In the genomic region with DNA sequence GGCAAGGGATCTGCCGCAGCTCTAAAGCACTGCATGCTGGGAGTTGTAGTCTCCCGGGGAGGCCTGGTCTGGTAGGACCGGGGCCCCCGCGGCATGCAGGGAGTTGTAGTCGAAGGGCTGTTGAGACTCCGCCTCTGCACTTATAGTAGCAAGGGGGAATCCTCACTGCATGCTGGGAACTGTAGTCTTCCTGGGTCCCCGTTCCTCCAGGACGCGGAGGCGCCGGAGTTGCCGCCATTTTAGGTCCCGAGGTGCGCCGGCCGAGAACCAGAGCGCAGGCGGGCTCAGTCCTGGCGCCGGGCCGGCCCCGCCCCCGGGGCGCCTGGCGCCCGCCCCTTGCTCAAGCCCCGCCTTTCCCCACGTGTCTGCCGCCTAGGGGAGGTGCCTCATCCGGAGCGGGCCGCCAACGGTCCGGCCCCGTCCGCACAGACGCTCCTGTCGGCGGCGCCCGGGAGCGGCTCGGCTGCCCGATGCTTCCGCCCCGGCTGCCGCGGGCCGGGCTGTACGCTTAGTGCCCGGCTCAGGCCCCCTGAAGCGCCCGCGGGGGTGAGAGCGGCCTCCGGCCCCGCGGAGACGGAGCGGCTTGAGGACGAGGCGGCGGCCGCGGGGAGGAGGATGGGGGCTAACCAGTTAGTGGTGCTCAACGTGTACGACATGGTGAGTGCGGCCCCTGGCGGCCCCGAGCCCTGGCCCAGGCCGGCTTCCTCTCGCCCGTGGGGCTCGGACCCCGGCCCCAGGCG, we compare ENCODE assay signal across 8 cellular contexts. TPM values are rescaled to one million over a fixed set of nuclear protein-coding genes. Genes with fewer than 3 reads are reported as not detected.
A peak's percentile ranks its signal among the peaks of the same experiment; 100 is the strongest.
DNase-seq lines count a peak whose midpoint lies in the region; ATAC-seq and TF ChIP-seq lines count a peak whose summit lies in the region.

A gene (plus strand): TSS at position 428 of the 740 bp plus-strand sequence. CDS start 188 bp downstream, at position 616.

- no peaks in the 10 kb centered on the region for H3K9me3 Mint-ChIP-seq in activated naive CD8-positive, alpha-beta T cell treated with anti-CD3 and anti-CD28 coated beads, Interleukin-2, amount 10 ng/mL, durations not matched to agents 7 days and 5 days

- H3K27ac ChIP-seq in SU-DHL-6 (ENCODE audit: low read depth, low read length), result peak within 1 kb of the TSS; percentile 83
- peak within 1 kb of the TSS; percentile 79 to 85 for H3K27ac ChIP-seq in ovary
- H3K27ac ChIP-seq in thyroid gland, result peak within 1 kb of the TSS; percentile 91 to 95 (median 94)

- WGBS in ovary, 3 donors, result 0 to 1% (median 0%) methylated on average over 24 to 77 of the region's 77 CpGs
- 0% methylated on average over 5 of the region's 77 CpGs; no CpG with 5 or more reads in 1 of the 2 donors for WGBS in thyroid gland, 2 donors

- no peaks in the 10 kb centered on the region for H3K9me2 ChIP-seq in SU-DHL-6 (replicated peaks; ENCODE audit: insufficient read depth, low read length)

- peaks cover 13% of the 10 kb centered on the region for H4K20me1 ChIP-seq in SU-DHL-6 (ENCODE audit: low read depth, low read length)

- peaks cover 18% of the 10 kb centered on the region for H3K4me1 Mint-ChIP-seq in activated naive CD8-positive, alpha-beta T cell treated with anti-CD3 and anti-CD28 coated beads, Interleukin-2, amount 10 ng/mL, durations not matched to agents 7 days and 5 days

- H3K79me2 ChIP-seq in SU-DHL-6 (ENCODE audit: insufficient read depth, low read length), result peaks cover 49% of the 10 kb centered on the region

- H3K36me3 ChIP-seq in SU-DHL-6 (ENCODE audit: low read length) (peaks cover 26% of the 10 kb centered on the region), ovary (no peaks in the 10 kb centered on the region), thyroid gland (no peaks in the 10 kb centered on the region)

- H3K4me1 ChIP-seq in ovary (ENCODE audit: insufficient read depth) (peaks cover 2% of the 10 kb centered on the region), thyroid gland (peaks cover 10 to 17% of the 10 kb centered on the region in 2 donors)

- peak within 1 kb of the TSS; percentile 15 for H2AFZ ChIP-seq in SU-DHL-6 (ENCODE audit: low read depth, low read length, severe bottlenecking)

- H3K9me3 ChIP-seq in SU-DHL-6 (ENCODE audit: insufficient read depth, low read length) (no peaks in the 10 kb centered on the region), ovary (no peaks in the 10 kb centered on the region), thyroid gland (no peaks in the 10 kb centered on the region)

- ATAC-seq in HG02759 (IDR thresholded peaks at IDR 0.05; ENCODE audit: unreplicated experiment) (peak; percentile 95), Right ventricle myocardium inferior (peak; percentile 98)
- peak; percentile 91 for ATAC-seq in activated naive CD8-positive, alpha-beta T cell treated with anti-CD3 and anti-CD28 coated beads, Interleukin-2, amount 10 ng/mL, durations not matched to agents 7 days and 5 days (ENCODE audit: low read depth)

- TF ChIP-seq POLR2A in ovary (IDR thresholded peaks at IDR 0.05) (peak; percentile 92), thyroid gland (IDR thresholded peaks at IDR 0.05) (peak; percentile 92 to 100)

- H3K9ac ChIP-seq in SU-DHL-6 (ENCODE audit: low read length), result peak within 1 kb of the TSS; percentile 100

- peak within 1 kb of the TSS; percentile 87 for H3K4me2 ChIP-seq in SU-DHL-6 (ENCODE audit: low read depth, low read length, poor library complexity, severe bottlenecking)

- no peaks in the 10 kb centered on the region for H3K27me3 ChIP-seq in SU-DHL-6 (ENCODE audit: low read length)
- no peaks in the 10 kb centered on the region for H3K27me3 ChIP-seq in ovary
- H3K27me3 ChIP-seq in thyroid gland, result no peaks in the 10 kb centered on the region

- H3K36me3 Mint-ChIP-seq in activated naive CD8-positive, alpha-beta T cell treated with anti-CD3 and anti-CD28 coated beads, Interleukin-2, amount 10 ng/mL, durations not matched to agents 7 days and 5 days, result peaks cover 18% of the 10 kb centered on the region

- TF ChIP-seq CTCF in GM12873 (IDR thresholded peaks at IDR 0.05; ENCODE audit: insufficient read depth, low read depth, low read length, missing control alignments) (peak; percentile 51), SU-DHL-6 (IDR thresholded peaks at IDR 0.05; ENCODE audit: insufficient read depth, low read length, poor library complexity, severe bottlenecking) (peak; percentile 33), ovary (IDR thresholded peaks at IDR 0.05) (peak in 2 of 3 donors; percentile 71 to 81), thyroid gland (IDR thresholded peaks at IDR 0.05) (peak in 4 of 6 experiments; percentile 12 to 58 (median 42))

- POLR2A ChIA-PET in activated naive CD8-positive, alpha-beta T cell treated with anti-CD3 and anti-CD28 coated beads, Interleukin-2, amount 10 ng/mL, durations not matched to agents 7 days and 5 days (lab: Charles Lee), result interaction anchor here (0.9 to 2.7 kb wide), 9 partner anchors 14 to 318 kb away, joined by 3 to 11 read pairs (median 5); a partner anchor contains a TSS

- peaks cover 22% of the 10 kb centered on the region; the same call in 1 of the 2 replicates for H3F3A ChIP-seq in SU-DHL-6 (ENCODE audit: insufficient read depth)

- H3K4me3 ChIP-seq in SU-DHL-6 (ENCODE audit: insufficient read depth, low read length, poor library complexity, severe bottlenecking) (peak within 1 kb of the TSS; percentile 94), ovary (peak within 1 kb of the TSS; percentile 82), thyroid gland (replicated peaks in 1 of 3) (peak within 1 kb of the TSS; percentile 71 to 89 (median 80))

- intact Hi-C loops in Right ventricle myocardium inferior (cut with DNase I), result loop anchor here (2.0 to 10.0 kb wide), 3 partner anchors 144 to 210 kb away; a partner anchor contains a TSS
- intact Hi-C loops in ovary (cut with DNase I), result loop anchor here in 1 of 4 donors (10.0 kb wide), 1 partner anchor 212 kb away; a partner anchor contains a TSS
- intact Hi-C loops in thyroid gland (cut with DNase I), result loop anchor here (5.0 kb wide), 2 partner anchors 201 to 314 kb away; a partner anchor contains a TSS

- peak within 1 kb of the TSS; percentile 88 for H3K4me3 Mint-ChIP-seq in activated naive CD8-positive, alpha-beta T cell treated with anti-CD3 and anti-CD28 coated beads, Interleukin-2, amount 10 ng/mL, durations not matched to agents 7 days and 5 days

- H3K27ac Mint-ChIP-seq in activated naive CD8-positive, alpha-beta T cell treated with anti-CD3 and anti-CD28 coated beads, Interleukin-2, amount 10 ng/mL, durations not matched to agents 7 days and 5 days, result peak within 1 kb of the TSS; percentile 84

- DNase-seq in NCI-H128 (lab: John Stamatoyannopoulos, UW; ENCODE audit: unreplicated experiment) (peak; percentile 98), Right ventricle myocardium inferior (ENCODE audit: missing footprints) (peak; percentile 99), ovary (peak; percentile 98 to 99 (median 98)), thyroid gland (peak; percentile 99)
- DNase-seq in activated naive CD8-positive, alpha-beta T cell treated with anti-CD3 and anti-CD28 coated beads, Interleukin-2, amount 10 ng/mL, durations not matched to agents 7 days and 5 days, result peak; percentile 97

- no peaks in the 10 kb centered on the region for H3K27me3 Mint-ChIP-seq in activated naive CD8-positive, alpha-beta T cell treated with anti-CD3 and anti-CD28 coated beads, Interleukin-2, amount 10 ng/mL, durations not matched to agents 7 days and 5 days

- no peak for TF ChIP-seq EP300 in ovary (IDR thresholded peaks at IDR 0.05)

RNA-seq across cellular contexts. Expression of the gene that starts here (rescaled TPM):
- 10 to 100 TPM; 28.0 to 31.3 TPM for total RNA-seq in activated naive CD8-positive, alpha-beta T cell treated with anti-CD3 and anti-CD28 coated beads, Interleukin-2, amount 10 ng/mL, durations not matched to agents 7 days and 5 days
- 21.2 TPM for total RNA-seq in Right ventricle myocardium inferior
- 10 to 100 TPM; 20.4 to 33.4 (median 23.4) TPM for total RNA-seq in ovary
- polyA plus RNA-seq in ovary, result 10 to 100 TPM; 12.5 to 29.0 TPM
- 10 to 100 TPM; 49.5 to 71.2 (median 57.5) TPM for total RNA-seq in thyroid gland

Comparison
In these comparisons a context has a peak if more than half of its experiments do, and no peak if none do; other contexts are left out.
1. Peak in every context shown above with its lines: DNase-seq, ATAC-seq, H3K4me3 ChIP-seq and H3K27ac ChIP-seq.